ENCODE assay signal across 8 cellular contexts in genomic region chrX:10722804-10723364, GRCh38.
DNase-seq lines count a peak whose midpoint lies in the region; ATAC-seq and TF ChIP-seq lines count a peak whose summit lies in the region.

No MANE protein-coding gene starts in this region.

- no peak overlapping the region for H3K27ac ChIP-seq in HL-60 (replicated peaks)
- no peak overlapping the region for H3K27ac ChIP-seq in RWPE2 (ENCODE audit: poor library complexity, severe bottlenecking)
- H3K27ac ChIP-seq in caudate nucleus (ENCODE audit: low read depth, low read length), result no peak overlapping the region

- no peaks in the 10 kb centered on the region for H3K4me1 ChIP-seq in RWPE2 (ENCODE audit: insufficient read depth, poor library complexity, severe bottlenecking)

- peak; percentile 51 for DNase-seq in AG20443 (ENCODE audit: low spot score)
- peak; percentile 41 for DNase-seq in GM12865 (ENCODE audit: low read depth)
- DNase-seq in HL-60 (ENCODE audit: low read depth in 1 of 2, low spot score in 1 of 2), result peak in 1 of 2 experiments; percentile 32
- no peak for DNase-seq in RWPE2 (ENCODE audit: low spot score)
- DNase-seq in caudate nucleus (lab: John Stamatoyannopoulos, UW), result peak in 45 of 61 donors; percentile 0 to 71 (median 8)
- DNase-seq in kidney tubule cell (ENCODE audit: low spot score), result peak; percentile 49
- DNase-seq in stimulated activated CD8-positive, alpha-beta memory T cell treated with anti-CD3 and anti-CD28 coated beads, Interleukin-4, amount 100 ng/mL, for 48 hours, result peak; percentile 55

- no peaks in the 10 kb centered on the region for H3K27me3 ChIP-seq in HL-60 (ENCODE audit: insufficient read depth, poor library complexity, severe bottlenecking)
- no peaks in the 10 kb centered on the region for H3K27me3 ChIP-seq in RWPE2 (ENCODE audit: insufficient read depth, poor library complexity, severe bottlenecking)

- ATAC-seq in RWPE2 (ENCODE audit: low read depth) (no peak), HG03139 (IDR thresholded peaks at IDR 0.05; ENCODE audit: unreplicated experiment) (no peak)

- no peak overlapping the region for H3K4me3 ChIP-seq in GM12865 (ENCODE audit: low read depth, low read length)
- H3K4me3 ChIP-seq in HL-60 (replicated peaks; ENCODE audit: insufficient read depth, low read length), result no peak overlapping the region
- no peak overlapping the region for H3K4me3 ChIP-seq in RWPE2 (ENCODE audit: severe bottlenecking)

- no peaks in the 10 kb centered on the region for H3K36me3 ChIP-seq in RWPE2 (ENCODE audit: low read depth)

- no peaks in the 10 kb centered on the region for H3K9me3 ChIP-seq in RWPE2 (ENCODE audit: severe bottlenecking)

- TF ChIP-seq CTCF in GM12865 (IDR thresholded peaks at IDR 0.05; ENCODE audit: insufficient read depth, low read depth, low read length, missing control alignments) (peak; percentile 57), HL-60 (IDR thresholded peaks at IDR 0.05; ENCODE audit: insufficient read depth, low read length) (peak; percentile 52), RWPE2 (IDR thresholded peaks at IDR 0.05; ENCODE audit: poor library complexity, severe bottlenecking) (peak; percentile 66)
